ENCODE assay signal across 15 cellular contexts in the genomic region with DNA sequence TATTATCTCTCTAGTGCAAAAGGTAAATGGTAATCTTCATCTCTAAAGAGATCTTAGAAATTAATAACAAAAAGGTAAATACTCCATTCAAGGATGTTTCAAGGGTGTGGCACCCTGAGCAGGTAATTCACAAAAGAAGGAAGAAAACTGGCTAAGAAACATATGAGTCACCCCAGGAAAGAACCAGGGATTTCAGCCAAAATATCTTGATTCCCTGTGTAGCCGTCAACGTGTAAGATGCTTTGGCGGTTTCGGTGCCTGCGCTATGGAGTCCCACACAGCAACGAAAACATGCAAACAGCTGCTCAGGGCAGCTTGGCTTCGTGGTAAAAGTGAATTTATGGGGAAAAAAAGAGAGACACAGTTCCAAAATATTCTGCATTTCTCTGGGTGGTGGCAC. TPM values are rescaled to one million over a fixed set of nuclear protein-coding genes. Genes with fewer than 3 reads are reported as not detected.
DNase-seq lines count a peak whose midpoint lies in the region; ATAC-seq and TF ChIP-seq lines count a peak whose summit lies in the region.
"Had no signal": no experiment of that assay in that cellular context is flagged by ENCODE, and none has a peak within 500 bp of the region (broad histone marks: within the 10 kb centered on the region; RNA-seq: fewer than 3 reads in every experiment).

No MANE protein-coding gene starts in this region.

- intact Hi-C loops in lower leg skin (cut with DNase I; ENCODE audit: low total_unique reads), result no loop called here

- H3K4me3 Mint-ChIP-seq in activated T-cell treated with anti-CD3 and anti-CD28 coated beads, Interleukin-2, amount 50 U/mL, for 72 hours, result peak overlapping the region; percentile 47 to 87
- peak overlapping the region; percentile 96 to 100 (median 96) for H3K4me3 Mint-ChIP-seq in T-cell
- H3K4me3 Mint-ChIP-seq in effector memory CD8-positive, alpha-beta T cell, result peak overlapping the region; percentile 89 to 96
- peak overlapping the region; percentile 98 for H3K4me3 Mint-ChIP-seq in stimulated activated effector memory CD8-positive, alpha-beta T cell treated with anti-CD3 and anti-CD28 coated beads, Interleukin-12 subunit alpha, Interleukin-12 subunit beta, amount 100 ng/mL, for 72 hours
- H3K4me3 Mint-ChIP-seq: mesothelial cell of epicardium had no signal

- H3K36me3 Mint-ChIP-seq in activated T-cell treated with anti-CD3 and anti-CD28 coated beads, Interleukin-2, amount 50 U/mL, for 72 hours (ENCODE audit: insufficient read depth in 2 of 2), result peaks cover 8 to 9% of the 10 kb centered on the region in 2 donors
- peaks cover 9% of the 10 kb centered on the region for H3K36me3 Mint-ChIP-seq in T-cell
- H3K36me3 Mint-ChIP-seq in effector memory CD8-positive, alpha-beta T cell (ENCODE audit: insufficient read depth), result peaks cover 61% of the 10 kb centered on the region
- H3K36me3 Mint-ChIP-seq in stimulated activated effector memory CD8-positive, alpha-beta T cell treated with anti-CD3 and anti-CD28 coated beads, Interleukin-12 subunit alpha, Interleukin-12 subunit beta, amount 100 ng/mL, for 72 hours, result peaks cover 90% of the 10 kb centered on the region
- H3K36me3 Mint-ChIP-seq: mesothelial cell of epicardium had no signal

- H3K9me3 Mint-ChIP-seq in activated T-cell treated with anti-CD3 and anti-CD28 coated beads, Interleukin-2, amount 50 U/mL, for 72 hours, result no peaks in the 10 kb centered on the region
- no peaks in the 10 kb centered on the region for H3K9me3 Mint-ChIP-seq in T-cell
- H3K9me3 Mint-ChIP-seq in effector memory CD8-positive, alpha-beta T cell, result no peaks in the 10 kb centered on the region
- H3K9me3 Mint-ChIP-seq in stimulated activated effector memory CD8-positive, alpha-beta T cell treated with anti-CD3 and anti-CD28 coated beads, Interleukin-12 subunit alpha, Interleukin-12 subunit beta, amount 100 ng/mL, for 72 hours, result no peaks in the 10 kb centered on the region
- H3K9me3 Mint-ChIP-seq: mesothelial cell of epicardium; stimulated activated naive B cell treated with anti-CD40 and anti-IgM and Interleukin-4, amounts not matched to agents 10 μg/mL and 1 μg/mL and 100 μg/mL, for 72 hours had no signal

- WGBS in lower leg skin, 2 donors, result 32% methylated on average over 7 of the region's 7 CpGs

- POLR2A ChIA-PET in T-cell (lab: Charles Lee), result interaction anchor here in 1 of 2 donors (0.7 kb wide), 1 partner anchor 498 kb away, joined by 6 read pairs; no protein-coding TSS in a partner anchor

- no peak for TF ChIP-seq POLR2A in lower leg skin (IDR thresholded peaks at IDR 0.05)

- DNase-seq in activated T-cell treated with anti-CD3 and anti-CD28 coated beads, Interleukin-2, amount 50 U/mL, for 72 hours, result no peak
- DNase-seq in activated T-cell treated with anti-CD3 and anti-CD28 coated beads, Interleukin-2, amount 50 U/mL, for 1 hour, result no peak
- DNase-seq in T-cell, result no peak
- DNase-seq in effector memory CD8-positive, alpha-beta T cell, result no peak
- DNase-seq in stimulated activated effector memory CD8-positive, alpha-beta T cell treated with anti-CD3 and anti-CD28 coated beads, Interleukin-12 subunit alpha, Interleukin-12 subunit beta, amount 100 ng/mL, for 72 hours (ENCODE audit: low spot score in 2 of 2), result no peak
- no peak for DNase-seq in inferior parietal cortex (ENCODE audit: extremely low spot score)
- DNase-seq in lower leg skin (ENCODE audit: low spot score in 2 of 2), result no peak
- DNase-seq: central memory CD4-positive, alpha-beta T cell; NCI-H1417 treated with DMSO at 0.1 percent for 48 hours; NCI-H524; stimulated activated CD4-positive, alpha-beta T cell treated with anti-CD3 and anti-CD28 coated beads, Interleukin-2, amount 100 ng/mL, for 48 hours; stimulated activated naive B cell treated with anti-CD40 and anti-IgM and Interleukin-4, amounts not matched to agents 10 μg/mL and 1 μg/mL and 100 μg/mL, for 72 hours had no signal

- H3K27me3 Mint-ChIP-seq in activated T-cell treated with anti-CD3 and anti-CD28 coated beads, Interleukin-2, amount 50 U/mL, for 72 hours (ENCODE audit: low read depth), result no peaks in the 10 kb centered on the region
- no peaks in the 10 kb centered on the region for H3K27me3 Mint-ChIP-seq in T-cell
- no peaks in the 10 kb centered on the region for H3K27me3 Mint-ChIP-seq in effector memory CD8-positive, alpha-beta T cell
- H3K27me3 Mint-ChIP-seq: stimulated activated naive B cell treated with anti-CD40 and anti-IgM and Interleukin-4, amounts not matched to agents 10 μg/mL and 1 μg/mL and 100 μg/mL, for 72 hours had no signal

- H3K4me3 ChIP-seq in lower leg skin (ENCODE audit: low read depth, poor library complexity, severe bottlenecking), result no peak overlapping the region

- no peak for TF ChIP-seq CTCF in lower leg skin (IDR thresholded peaks at IDR 0.05)

- CTCF ChIA-PET in T-cell (lab: Charles Lee), result interaction anchor here in 1 of 2 donors (0.5 to 1.5 kb wide), 7 partner anchors 10 to 1016 kb away, joined by 3 to 4 read pairs (median 3); no protein-coding TSS in a partner anchor

- peak overlapping the region; percentile 80 for H3K27ac Mint-ChIP-seq in activated T-cell treated with anti-CD3 and anti-CD28 coated beads, Interleukin-2, amount 50 U/mL, for 72 hours
- H3K27ac Mint-ChIP-seq in T-cell, result peak overlapping the region; percentile 93 to 94
- peak overlapping the region; percentile 89 to 93 for H3K27ac Mint-ChIP-seq in effector memory CD8-positive, alpha-beta T cell
- peak overlapping the region; percentile 96 for H3K27ac Mint-ChIP-seq in stimulated activated effector memory CD8-positive, alpha-beta T cell treated with anti-CD3 and anti-CD28 coated beads, Interleukin-12 subunit alpha, Interleukin-12 subunit beta, amount 100 ng/mL, for 72 hours
- H3K27ac Mint-ChIP-seq: mesothelial cell of epicardium, progenitor cell of endocrine pancreas had no signal

- no peak for ATAC-seq in activated T-cell treated with anti-CD3 and anti-CD28 coated beads, Interleukin-2, amount 50 U/mL, for 72 hours (replicated peaks in 1 of 2)
- ATAC-seq in T-cell (replicated peaks in 1 of 4), result no peak
- ATAC-seq in effector memory CD8-positive, alpha-beta T cell (replicated peaks), result no peak
- no peak for ATAC-seq in stimulated activated effector memory CD8-positive, alpha-beta T cell treated with anti-CD3 and anti-CD28 coated beads, Interleukin-12 subunit alpha, Interleukin-12 subunit beta, amount 100 ng/mL, for 72 hours
- ATAC-seq in activated CD4-positive, CD25-positive, alpha-beta regulatory T cell treated with anti-CD3 and anti-CD28 coated beads, Interleukin-2, amount 50 U/mL, for 24 hours, result no peak
- ATAC-seq: stimulated activated naive B cell treated with anti-CD40 and anti-IgM and Interleukin-4, amounts not matched to agents 10 μg/mL and 1 μg/mL and 100 μg/mL, for 72 hours had no signal

- H3K4me1 Mint-ChIP-seq in activated T-cell treated with anti-CD3 and anti-CD28 coated beads, Interleukin-2, amount 50 U/mL, for 72 hours (ENCODE audit: low read depth), result peaks cover 81% of the 10 kb centered on the region
- peaks cover 73 to 82% (median 80%) of the 10 kb centered on the region in 3 donors for H3K4me1 Mint-ChIP-seq in T-cell
- peaks cover 68 to 72% of the 10 kb centered on the region in 2 donors for H3K4me1 Mint-ChIP-seq in effector memory CD8-positive, alpha-beta T cell (ENCODE audit: low read depth in 2 of 2)
- H3K4me1 Mint-ChIP-seq in stimulated activated effector memory CD8-positive, alpha-beta T cell treated with anti-CD3 and anti-CD28 coated beads, Interleukin-12 subunit alpha, Interleukin-12 subunit beta, amount 100 ng/mL, for 72 hours, result peaks cover 87% of the 10 kb centered on the region

RNA-seq across cellular contexts. Expression of gene ITGB2, which starts 3.7 kb away (rescaled TPM):
- 100 to 1,000 TPM; 248 to 287 TPM for total RNA-seq in activated T-cell treated with anti-CD3 and anti-CD28 coated beads, Interleukin-2, amount 50 U/mL, for 72 hours
- total RNA-seq in T-cell (100 to 1,000 TPM; 249 to 498 (median 304) TPM), lower leg skin (10 to 100 TPM; 18.4 to 40.7 (median 20.4) TPM)

RNA-seq across cellular contexts. Expression of gene SLX9, which starts 22.9 kb away (rescaled TPM):
- 10 to 100 TPM; 38.7 to 48.9 TPM for total RNA-seq in activated T-cell treated with anti-CD3 and anti-CD28 coated beads, Interleukin-2, amount 50 U/mL, for 72 hours
- total RNA-seq in T-cell (10 to 100 TPM; 16.7 to 32.2 (median 26.7) TPM), lower leg skin (10 to 100 TPM; 19.0 to 36.4 (median 31.6) TPM)

RNA-seq across cellular contexts. Expression of gene PTTG1IP, which starts 43.5 kb away (rescaled TPM):
- 10 to 100 TPM; 63.9 to 70.5 TPM for total RNA-seq in activated T-cell treated with anti-CD3 and anti-CD28 coated beads, Interleukin-2, amount 50 U/mL, for 72 hours
- 10 to 100 TPM; 73.4 to 91.1 (median 90.2) TPM for total RNA-seq in T-cell
- total RNA-seq in lower leg skin, result 100 to 1,000 TPM; 110 to 193 (median 133) TPM

Comparison
In these comparisons a context has a peak if more than half of its experiments do, and no peak if none do; other contexts are left out.
1. RNA of gene ITGB2, which starts 3.7 kb away (total RNA-seq): 249 to 498 TPM in T-cell and 248 to 287 TPM in activated T-cell treated with anti-CD3 and anti-CD28 coated beads, Interleukin-2, amount 50 U/mL, for 72 hours; 18.4 to 40.7 TPM in lower leg skin; every median in the first group is over 4 times any median in the second.
2. Peak in every context shown above with its lines, with median percentiles within 50 percentile points of each other: H3K27ac Mint-ChIP-seq and H3K4me3 Mint-ChIP-seq.